15 cellular contexts compared by ENCODE assay signal in the genomic region with DNA sequence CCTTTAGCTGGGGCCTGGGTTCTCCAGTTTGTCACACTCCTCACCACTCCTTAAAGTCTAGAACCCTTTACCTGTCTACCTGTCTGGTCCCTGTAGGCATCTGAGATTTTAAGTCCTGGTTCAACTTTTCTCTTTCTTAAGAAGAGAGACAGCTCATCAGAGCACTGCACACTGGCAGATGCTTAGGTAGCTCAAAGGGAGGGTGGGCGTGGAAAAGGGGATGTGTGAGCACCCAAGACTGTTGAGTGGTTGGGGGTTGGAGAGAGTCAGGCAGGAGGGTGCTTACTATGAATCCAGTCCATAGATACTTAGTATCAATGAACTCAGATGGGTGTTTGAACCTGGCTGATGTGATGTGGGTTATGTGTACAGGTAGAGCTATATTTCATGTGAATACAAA. TPM values are rescaled to one million over a fixed set of nuclear protein-coding genes. Genes with fewer than 3 reads are reported as not detected.
DNase-seq lines count a peak whose midpoint lies in the region; ATAC-seq and TF ChIP-seq lines count a peak whose summit lies in the region.
"Had no signal": no experiment of that assay in that cellular context is flagged by ENCODE, and none has a peak within 500 bp of the region (broad histone marks: within the 10 kb centered on the region; RNA-seq: fewer than 3 reads in every experiment).

No MANE protein-coding gene starts in this region.

- peak overlapping the region in 9 of 11 experiments; percentile 11 to 73 (median 45); a peak in 15 of 22 replicates for H3K4me2 ChIP-seq in BLaER1 treated with 17β-estradiol and CSF1 and Interleukin-3, amounts not matched to agents 10 nM and 100 nM
- no peak overlapping the region for H3K4me2 ChIP-seq in IMR-90 (ENCODE audit: low read depth, low read length)

- CTCF ChIA-PET in IMR-90 (lab: Yijun Ruan, JAX) (interaction anchor here (0.6 to 1.4 kb wide), 2 partner anchors 14 to 37 kb away, joined by 3 to 4 read pairs; no protein-coding TSS in a partner anchor), Calu3 (lab: Charles Lee) (interaction anchor here (0.5 to 1.3 kb wide), 5 partner anchors 13 to 213 kb away, joined by 4 to 10 read pairs (median 5); no protein-coding TSS in a partner anchor)

- TF ChIP-seq POLR2A in IMR-90 (IDR thresholded peaks at IDR 0.05; ENCODE audit: low read depth, low read length) (no peak), spleen (IDR thresholded peaks at IDR 0.05) (no peak), esophagus squamous epithelium (IDR thresholded peaks at IDR 0.05) (no peak), transverse colon (IDR thresholded peaks at IDR 0.05) (no peak)

- peak overlapping the region; percentile 66; the same call in 1 of the 2 replicates for H2AK5ac ChIP-seq in IMR-90 (ENCODE audit: low read depth, low read length)

- intact Hi-C loops in IMR-90 (cut with micrococcal nuclease) (no loop called here), spleen (cut with DNase I; ENCODE audit: low total_unique reads) (no loop called here), esophagus squamous epithelium (cut with DNase I) (no loop called here), Calu3 (cut with micrococcal nuclease; ENCODE audit: unreplicated experiment) (no loop called here), transverse colon (cut with DNase I; ENCODE audit: low total_unique reads) (no loop called here)

- H3K27me3 Mint-ChIP-seq in Calu3 (ENCODE audit: unreplicated experiment), result peaks cover 77% of the 10 kb centered on the region

- H3K36me3 Mint-ChIP-seq in Calu3 (ENCODE audit: insufficient read depth, unreplicated experiment), result peaks cover 17% of the 10 kb centered on the region
- H3K36me3 Mint-ChIP-seq: CD14-positive monocyte; CD8-positive, alpha-beta memory T cell had no signal

- H3K4me3 ChIP-seq in BLaER1 treated with 17β-estradiol and CSF1 and Interleukin-3, amounts not matched to agents 10 nM and 100 nM, result no peak overlapping the region
- H3K4me3 ChIP-seq in IMR-90 (ENCODE audit: insufficient read depth, low read depth, low read length) (no peak overlapping the region), spleen (no peak overlapping the region), esophagus squamous epithelium (no peak overlapping the region), transverse colon (no peak overlapping the region)
- H3K4me3 ChIP-seq: HAP-1 had no signal

- dilution Hi-C loops in IMR-90 (cut with HindIII; ENCODE audit: low sequenced_read_pairs, unreplicated experiment), result no loop called here

- H3K4me1 Mint-ChIP-seq in Calu3 (ENCODE audit: low read depth, unreplicated experiment), result peaks cover 8% of the 10 kb centered on the region
- H3K4me1 Mint-ChIP-seq: CD8-positive, alpha-beta memory T cell had no signal

- no peak overlapping the region for H3K56ac ChIP-seq in IMR-90 (ENCODE audit: extremely low read depth, insufficient read depth, low read length)

- no peaks in the 10 kb centered on the region for H3K79me1 ChIP-seq in IMR-90 (ENCODE audit: low read depth in 1 of 2, low read length in 2 of 2)

- peaks cover 0 to 10% (median 5%) of the 10 kb centered on the region in 11 experiments; a peak in 9 of 22 replicates for H3K9me3 ChIP-seq in BLaER1 treated with 17β-estradiol and CSF1 and Interleukin-3, amounts not matched to agents 10 nM and 100 nM (replicated peaks in 1 of 11)
- H3K9me3 ChIP-seq in IMR-90 (ENCODE audit: control insufficient read depth, insufficient read depth, low read length) (no peaks in the 10 kb centered on the region), spleen (no peaks in the 10 kb centered on the region), esophagus squamous epithelium (no peaks in the 10 kb centered on the region), transverse colon (no peaks in the 10 kb centered on the region)
- H3K9me3 ChIP-seq: HAP-1 had no signal

- H3K4me3 Mint-ChIP-seq in Calu3 (ENCODE audit: low read depth, unreplicated experiment), result no peak overlapping the region
- H3K4me3 Mint-ChIP-seq: CD14-positive monocyte; CD4-positive, alpha-beta T cell; CD8-positive, alpha-beta memory T cell; HFFc6 had no signal

- TF ChIP-seq EP300 in transverse colon (IDR thresholded peaks at IDR 0.05; ENCODE audit: low read depth), result no peak

- no peak overlapping the region for H3K18ac ChIP-seq in IMR-90 (ENCODE audit: low read depth, low read length)

- no peak overlapping the region for H3K14ac ChIP-seq in IMR-90 (replicated peaks; ENCODE audit: low read depth, low read length)

- no peak overlapping the region for H2AFZ ChIP-seq in IMR-90 (replicated peaks; ENCODE audit: low read length, poor library complexity)

- H4K5ac ChIP-seq in IMR-90 (ENCODE audit: low read depth, low read length), result no peak overlapping the region

- H4K8ac ChIP-seq in IMR-90 (ENCODE audit: low read depth in 2 of 2, low read length in 2 of 2), result no peak overlapping the region

- POLR2A ChIA-PET in IMR-90 (lab: Charles Lee; ENCODE audit: unreplicated experiment), result no interaction called here

- peak overlapping the region; percentile 30; the same call in 1 of the 2 replicates for H2BK120ac ChIP-seq in IMR-90 (ENCODE audit: low read depth, low read length)

- H3K4me1 ChIP-seq in BLaER1 treated with 17β-estradiol and CSF1 and Interleukin-3, amounts not matched to agents 10 nM and 100 nM, result peaks cover 19 to 62% (median 47%) of the 10 kb centered on the region in 10 experiments
- H3K4me1 ChIP-seq in IMR-90 (ENCODE audit: control insufficient read depth, insufficient read depth, low read length) (peaks cover 6% of the 10 kb centered on the region), spleen (peaks cover 0 to 10% (median 0%) of the 10 kb centered on the region in 6 donors), esophagus squamous epithelium (peaks cover 0 to 22% (median 0%) of the 10 kb centered on the region in 3 donors), transverse colon (no peaks in the 10 kb centered on the region)
- H3K4me1 ChIP-seq: HAP-1 had no signal

- H4K20me1 ChIP-seq in BLaER1 treated with 17β-estradiol and CSF1 and Interleukin-3, amounts not matched to agents 10 nM and 100 nM, result no peaks in the 10 kb centered on the region
- no peaks in the 10 kb centered on the region for H4K20me1 ChIP-seq in IMR-90 (ENCODE audit: insufficient read depth, low read length)

- no peak overlapping the region for H3K9ac ChIP-seq in BLaER1 treated with 17β-estradiol and CSF1 and Interleukin-3, amounts not matched to agents 10 nM and 100 nM
- H3K9ac ChIP-seq in IMR-90 (ENCODE audit: low read depth, low read length), result no peak overlapping the region

- H2BK20ac ChIP-seq in IMR-90 (ENCODE audit: low read depth, low read length), result 0 out of 2 replicates have a peak overlapping the region, but pooled peaks have one; percentile 23

- BruUV-seq in IMR-90 (replicated peaks; lab: Mats Ljungman, UMichigan) (no TSS peak), Calu3 (replicated peaks; lab: Mats Ljungman, UMichigan) (no TSS peak)

- H3K27ac ChIP-seq in BLaER1 treated with 17β-estradiol and CSF1 and Interleukin-3, amounts not matched to agents 10 nM and 100 nM, result no peak overlapping the region
- H3K27ac ChIP-seq in IMR-90 (ENCODE audit: insufficient read depth, low read length) (no peak overlapping the region), spleen (no peak overlapping the region), esophagus squamous epithelium (no peak overlapping the region), transverse colon (no peak overlapping the region)

- peaks cover 0 to 6% (median 0%) of the 10 kb centered on the region in 11 experiments; a peak in 2 of 22 replicates for H3K27me3 ChIP-seq in BLaER1 treated with 17β-estradiol and CSF1 and Interleukin-3, amounts not matched to agents 10 nM and 100 nM
- H3K27me3 ChIP-seq in IMR-90 (ENCODE audit: control insufficient read depth, insufficient read depth, low read length) (peaks cover 24% of the 10 kb centered on the region), spleen (replicated peaks in 1 of 7) (peaks cover 0 to 87% (median 12%) of the 10 kb centered on the region in 7 donors), esophagus squamous epithelium (peaks cover 0 to 83% (median 2%) of the 10 kb centered on the region in 4 donors), transverse colon (peaks cover 64% of the 10 kb centered on the region)

- H3K23ac ChIP-seq in IMR-90 (ENCODE audit: low read depth, low read length), result no peak overlapping the region

- TF ChIP-seq CTCF in IMR-90 (conservative IDR thresholded peaks at IDR 0.05; ENCODE audit: low read depth, low read length) (no peak), spleen (IDR thresholded peaks at IDR 0.05 in 8 of 11, conservative IDR thresholded peaks at IDR 0.05 in 3 of 11) (no peak), esophagus squamous epithelium (IDR thresholded peaks at IDR 0.05) (no peak), Calu3 (IDR thresholded peaks at IDR 0.05; ENCODE audit: unreplicated experiment) (no peak), transverse colon (IDR thresholded peaks at IDR 0.05) (no peak)

- H3K9me3 Mint-ChIP-seq in Calu3 (ENCODE audit: low read depth, unreplicated experiment), result no peaks in the 10 kb centered on the region
- H3K9me3 Mint-ChIP-seq: CD4-positive, alpha-beta T cell; HFFc6 had no signal

- no peak overlapping the region for H3K4ac ChIP-seq in IMR-90 (ENCODE audit: low read depth, low read length)

- in situ Hi-C loops in IMR-90 (cut with MboI; ENCODE audit: low sequenced_read_pairs) (no loop called here), transverse colon (cut with MboI; ENCODE audit: low pct_ligation_motif_present in 1 of 4, low pct_unique_long_range_greater_than_20kb in 1 of 4, low sequenced_read_pairs in 3 of 4) (no loop called here)

- DNase-seq in IMR-90 (no peak), spleen (peak; percentile 4), esophagus squamous epithelium (lab: John Stamatoyannopoulos, UW) (no peak), Calu3 (no peak), transverse colon (no peak)
- DNase-seq: CD4-positive, alpha-beta T cell; CD8-positive, alpha-beta memory T cell; DMS53; DMS79 treated with DMSO at 0.1 percent for 48 hours; GF-D8; GOT3; HFFc6 had no signal

- no CpG with 5 or more reads among the region's 1 CpG for WGBS in IMR-90 (ENCODE audit: extremely low coverage in 2 of 2, insufficient read length in 1 of 2), 2 experiments
- WGBS in spleen, 5 donors, result 61 to 81% (median 76%) methylated on average over 1 of the region's 1 CpG
- WGBS in esophagus squamous epithelium, 2 donors, result no CpG with 5 or more reads among the region's 1 CpG
- 60 to 65% methylated on average over 1 of the region's 1 CpG for WGBS in transverse colon (ENCODE audit: low coverage in 1 of 2), 2 donors

- TF ChIP-seq RAD21 in IMR-90 (IDR thresholded peaks at IDR 0.05; ENCODE audit: low read length), result no peak

- H2BK15ac ChIP-seq in IMR-90 (ENCODE audit: low read depth, low read length), result no peak overlapping the region; the same call in 2 of the 3 replicates

- no peak overlapping the region for H2BK5ac ChIP-seq in IMR-90 (ENCODE audit: low read depth, low read length, poor library complexity, severe bottlenecking)

- ATAC-seq in IMR-90 (ENCODE audit: low read depth), result no peak

- H3K27ac Mint-ChIP-seq in Calu3 (ENCODE audit: unreplicated experiment), result no peak overlapping the region
- H3K27ac Mint-ChIP-seq: CD14-positive monocyte; CD4-positive, alpha-beta T cell; HFFc6 had no signal

- H2AK9ac ChIP-seq in IMR-90 (replicated peaks; ENCODE audit: low read depth, low read length, poor library complexity), result no peak overlapping the region

- peak overlapping the region; percentile 37; the same call in 1 of the 2 replicates for H4K91ac ChIP-seq in IMR-90 (ENCODE audit: insufficient read depth, low read depth, low read length)

- H3K9me1 ChIP-seq in IMR-90 (ENCODE audit: insufficient read depth, low read length), result peaks cover 7% of the 10 kb centered on the region

- no peaks in the 10 kb centered on the region for H3K36me3 ChIP-seq in BLaER1 treated with 17β-estradiol and CSF1 and Interleukin-3, amounts not matched to agents 10 nM and 100 nM
- H3K36me3 ChIP-seq in IMR-90 (ENCODE audit: control insufficient read depth, insufficient read depth, low read length), result no peaks in the 10 kb centered on the region
- no peaks in the 10 kb centered on the region for H3K36me3 ChIP-seq in spleen
- H3K36me3 ChIP-seq in esophagus squamous epithelium, result no peaks in the 10 kb centered on the region
- H3K36me3 ChIP-seq in transverse colon, result no peaks in the 10 kb centered on the region
- H3K36me3 ChIP-seq: HAP-1 had no signal

RNA-seq across cellular contexts. Expression of gene KCNG1, which starts 6.6 kb away (rescaled TPM):
- total RNA-seq in IMR-90 (2012; rRNA removed) (23.6 and 23.7 TPM in 2 replicates), spleen (1 to 10 TPM; 1.6 to 5.0 (median 3.5) TPM), esophagus squamous epithelium (10 to 100 TPM in 1 of 4 donors, 1 to 10 TPM in 3; 2.2 to 10.4 (median 6.1) TPM), Calu3 (2022) (3.9 and 6.8 TPM in 2 replicates), transverse colon (10 to 100 TPM in 2 of 4 donors, 1 to 10 TPM in 2; 3.8 to 36.3 (median 8.9) TPM)
- polyA plus RNA-seq in IMR-90 (2012; rRNA removed) (51.4 and 54.6 TPM in 2 replicates), spleen (1 to 10 TPM in 2 of 3 donors, under 1 TPM in 1; 0.35 to 3.0 (median 1.9) TPM)
- 46.1 and 81.9 TPM in 2 replicates for polyA plus RNA-seq in IMR-90 (2012; cell fraction: cytosol; rRNA removed)
- polyA plus RNA-seq in IMR-90 (2012; cell fraction: nucleus; rRNA removed; ENCODE audit: low replicate concordance), result 44.6 and 106 TPM in 2 replicates
- total RNA-seq: CD4-positive, alpha-beta T cell had no signal
- polyA plus RNA-seq: CD14-positive monocyte; CD8-positive, alpha-beta memory T cell had no signal
